Comparison of ENCODE assay signal across 17 cellular contexts in genomic region chr20:21237956-21238355, GRCh38.
"Had no signal": no experiment of that assay in that cellular context is flagged by ENCODE, and none has a peak within 500 bp of the region (broad histone marks: within the 10 kb centered on the region; RNA-seq: fewer than 3 reads in every experiment).

No MANE protein-coding gene starts in this region.

- ATAC-seq: left lung; right lobe of liver; stimulated activated naive B cell treated with anti-CD40 and anti-IgM and Interleukin-4, amounts not matched to agents 10 μg/mL and 1 μg/mL and 100 μg/mL, for 72 hours; T-helper 17 cell had no signal

- H3K4me3 ChIP-seq: dorsolateral prefrontal cortex, heart right ventricle, left lung, psoas muscle, right lobe of liver, spleen, transverse colon had no signal

- DNase-seq: activated naive CD4-positive, alpha-beta T cell treated with anti-CD3 and anti-CD28 coated beads, Interleukin-2, amount 10 ng/mL, durations not matched to agents 7 days and 5 days; amniotic stem cell; brain microvascular endothelial cell; dorsolateral prefrontal cortex; islet precursor cell; left lung; mesendoderm; nephron progenitor cell; psoas muscle; right lobe of liver; spleen; stimulated activated CD4-positive, alpha-beta T cell treated with anti-CD3 and anti-CD28 coated beads, Interleukin-1b, Interleukin-23, amount 100 ng/mL, for 48 hours; stimulated activated naive B cell treated with anti-CD40 and anti-IgM and Interleukin-4, amounts not matched to agents 10 μg/mL and 1 μg/mL and 100 μg/mL, for 72 hours; substantia nigra; T-helper 17 cell; transverse colon had no signal
